In genomic region chr6:118554698-118555097, GRCh38 we compare ENCODE assay signal across 22 cellular contexts. TPM values are rescaled to one million over a fixed set of nuclear protein-coding genes. Genes with fewer than 3 reads are reported as not detected.
"Had no signal": no experiment of that assay in that cellular context is flagged by ENCODE, and none has a peak within 500 bp of the region (broad histone marks: within the 10 kb centered on the region; RNA-seq: fewer than 3 reads in every experiment).

No MANE protein-coding gene starts in this region.

- DNase-seq: activated B cell treated with CpG ODN at 0.5 μM for 24 hours; activated CD4-positive, alpha-beta T cell treated with anti-CD3 and anti-CD28 coated beads for 48 hours; activated CD8-positive, alpha-beta T cell treated with anti-CD3 and anti-CD28 coated beads for 36 hours; activated effector memory CD4-positive, alpha-beta T cell treated with Interleukin-2 at 50 U/mL for 16 hours; activated naive CD4-positive, alpha-beta T cell treated with anti-CD3 and anti-CD28 coated beads, Interleukin-2, amount 10 ng/mL, durations not matched to agents 7 days and 5 days; activated naive CD8-positive, alpha-beta T cell treated with anti-CD3 and anti-CD28 coated beads, Interleukin-2, amount 50 U/mL, for 24 hours; activated T-cell treated with anti-CD3 and anti-CD28 coated beads, Interleukin-2, amount 50 U/mL, for 4 hours; anterior cingulate cortex; cerebellar nuclear complex; effector CD8-positive, alpha-beta T cell; esophagus squamous epithelium; hippocampal formation; left colon; SK-N-SH; stimulated activated CD4-positive, alpha-beta T cell treated with anti-CD3 and anti-CD28 coated beads, Interleukin-4, amount 100 ng/mL, for 24 hours; T-helper 9 cell had no signal

- H3K27ac Mint-ChIP-seq: activated B cell treated with CpG ODN at 0.5 μM for 24 hours; activated CD8-positive, alpha-beta T cell treated with anti-CD3 and anti-CD28 coated beads for 36 hours; activated naive CD4-positive, alpha-beta T cell treated with anti-CD3 and anti-CD28 coated beads, Interleukin-2, amount 10 ng/mL, durations not matched to agents 7 days and 5 days; activated naive CD8-positive, alpha-beta T cell treated with anti-CD3 and anti-CD28 coated beads, Interleukin-2, amount 50 U/mL, for 24 hours; dendritic cell treated with granulocyte-macrophage colony-stimulating factor and Interleukin-4, amounts not matched to agents 40 ng/mL and 50 ng/mL, for 4 days; nephron; stimulated activated memory B cell treated with anti-CD40 and anti-IgM and Interleukin-4, amounts not matched to agents 10 μg/mL and 1 μg/mL and 100 μg/mL, for 72 hours had no signal

- H3K4me3 ChIP-seq: esophagus squamous epithelium, lung, thyroid gland had no signal

- H3K27ac ChIP-seq: esophagus squamous epithelium, thyroid gland had no signal

- H3K27me3 ChIP-seq: esophagus squamous epithelium, thyroid gland had no signal

- H3K27me3 Mint-ChIP-seq: activated B cell treated with CpG ODN at 0.5 μM for 24 hours; activated CD8-positive, alpha-beta T cell treated with anti-CD3 and anti-CD28 coated beads for 36 hours; activated naive CD4-positive, alpha-beta T cell treated with anti-CD3 and anti-CD28 coated beads, Interleukin-2, amount 10 ng/mL, durations not matched to agents 7 days and 5 days; activated naive CD8-positive, alpha-beta T cell treated with anti-CD3 and anti-CD28 coated beads, Interleukin-2, amount 50 U/mL, for 24 hours; dendritic cell treated with granulocyte-macrophage colony-stimulating factor and Interleukin-4, amounts not matched to agents 40 ng/mL and 50 ng/mL, for 4 days; stimulated activated memory B cell treated with anti-CD40 and anti-IgM and Interleukin-4, amounts not matched to agents 10 μg/mL and 1 μg/mL and 100 μg/mL, for 72 hours had no signal

- H3K9me3 ChIP-seq: esophagus squamous epithelium, SK-N-SH, thyroid gland had no signal

- H3K4me3 Mint-ChIP-seq: activated B cell treated with CpG ODN at 0.5 μM for 24 hours; activated CD8-positive, alpha-beta T cell treated with anti-CD3 and anti-CD28 coated beads for 36 hours; activated naive CD4-positive, alpha-beta T cell treated with anti-CD3 and anti-CD28 coated beads, Interleukin-2, amount 10 ng/mL, durations not matched to agents 7 days and 5 days; activated naive CD8-positive, alpha-beta T cell treated with anti-CD3 and anti-CD28 coated beads, Interleukin-2, amount 50 U/mL, for 24 hours; activated T-cell treated with anti-CD3 and anti-CD28 coated beads, Interleukin-2, amount 50 U/mL, for 4 hours; dendritic cell treated with granulocyte-macrophage colony-stimulating factor and Interleukin-4, amounts not matched to agents 40 ng/mL and 50 ng/mL, for 4 days; nephron; stimulated activated memory B cell treated with anti-CD40 and anti-IgM and Interleukin-4, amounts not matched to agents 10 μg/mL and 1 μg/mL and 100 μg/mL, for 72 hours had no signal

- ATAC-seq: activated CD8-positive, alpha-beta T cell treated with anti-CD3 and anti-CD28 coated beads for 36 hours; activated naive CD8-positive, alpha-beta T cell treated with anti-CD3 and anti-CD28 coated beads, Interleukin-2, amount 50 U/mL, for 24 hours; activated T-cell treated with anti-CD3 and anti-CD28 coated beads, Interleukin-2, amount 50 U/mL, for 4 hours; left colon; stimulated activated memory B cell treated with anti-CD40 and anti-IgM and Interleukin-4, amounts not matched to agents 10 μg/mL and 1 μg/mL and 100 μg/mL, for 72 hours had no signal

- H3K9me3 Mint-ChIP-seq: activated B cell treated with CpG ODN at 0.5 μM for 24 hours; activated CD8-positive, alpha-beta T cell treated with anti-CD3 and anti-CD28 coated beads for 36 hours; activated naive CD4-positive, alpha-beta T cell treated with anti-CD3 and anti-CD28 coated beads, Interleukin-2, amount 10 ng/mL, durations not matched to agents 7 days and 5 days; activated naive CD8-positive, alpha-beta T cell treated with anti-CD3 and anti-CD28 coated beads, Interleukin-2, amount 50 U/mL, for 24 hours; activated T-cell treated with anti-CD3 and anti-CD28 coated beads, Interleukin-2, amount 50 U/mL, for 4 hours; dendritic cell treated with granulocyte-macrophage colony-stimulating factor and Interleukin-4, amounts not matched to agents 40 ng/mL and 50 ng/mL, for 4 days; nephron; stimulated activated memory B cell treated with anti-CD40 and anti-IgM and Interleukin-4, amounts not matched to agents 10 μg/mL and 1 μg/mL and 100 μg/mL, for 72 hours had no signal

- H3K36me3 ChIP-seq: esophagus squamous epithelium, thyroid gland had no signal

RNA-seq across cellular contexts. Expression of gene PLN, which starts 6.6 kb away (rescaled TPM):
- total RNA-seq: activated B cell treated with CpG ODN at 0.5 μM for 24 hours; activated CD8-positive, alpha-beta T cell treated with anti-CD3 and anti-CD28 coated beads for 36 hours; endothelial cell of umbilical vein had no signal
